In genomic region chr10:110077436-110078120, GRCh38 we compare ENCODE assay signal across 8 cellular contexts.
DNase-seq lines count a peak whose midpoint lies in the region; TF ChIP-seq lines count a peak whose summit lies in the region.

No MANE protein-coding gene starts in this region.

- no peak for TF ChIP-seq RAD21 in liver (IDR thresholded peaks at IDR 0.05)

- WGBS in liver, result 75% methylated on average over 5 of the region's 5 CpGs

- H3K27ac ChIP-seq in liver (ENCODE audit: low read depth in 1 of 2, low read length in 2 of 2) (peak overlapping the region; percentile 24 to 56), tibial artery (peak overlapping the region; percentile 11 to 45)

- peak overlapping the region; percentile 62 for H3K4me3 Mint-ChIP-seq in activated naive CD8-positive, alpha-beta T cell treated with anti-CD3 and anti-CD28 coated beads for 36 hours

- H3K9me3 ChIP-seq in liver (ENCODE audit: control insufficient read depth in 4 of 4, low read length in 3 of 4) (no peaks in the 10 kb centered on the region), tibial artery (no peaks in the 10 kb centered on the region)

- TF ChIP-seq CTCF in liver (IDR thresholded peaks at IDR 0.05; ENCODE audit: low read depth, low read length, missing input control), result no peak
- no peak for TF ChIP-seq CTCF in tibial artery (IDR thresholded peaks at IDR 0.05)

- peak overlapping the region; percentile 94 for H3K27ac Mint-ChIP-seq in activated naive CD8-positive, alpha-beta T cell treated with anti-CD3 and anti-CD28 coated beads for 36 hours

- peaks cover 10% of the 10 kb centered on the region for H3K36me3 Mint-ChIP-seq in activated naive CD8-positive, alpha-beta T cell treated with anti-CD3 and anti-CD28 coated beads for 36 hours

- no peaks in the 10 kb centered on the region for H3K27me3 Mint-ChIP-seq in activated naive CD8-positive, alpha-beta T cell treated with anti-CD3 and anti-CD28 coated beads for 36 hours

- no peaks in the 10 kb centered on the region for H3K9me3 Mint-ChIP-seq in activated naive CD8-positive, alpha-beta T cell treated with anti-CD3 and anti-CD28 coated beads for 36 hours

- H3K4me1 ChIP-seq in liver (ENCODE audit: control insufficient read depth in 4 of 4, insufficient read depth in 4 of 4, low read length in 3 of 4) (peaks cover 0 to 12% (median 5%) of the 10 kb centered on the region in 4 donors), tibial artery (peaks cover 0 to 83% (median 44%) of the 10 kb centered on the region in 4 donors)

- intact Hi-C loops in tibial artery (cut with DNase I; ENCODE audit: low total_unique reads), result no loop called here

- peaks cover 79% of the 10 kb centered on the region for H3K4me1 Mint-ChIP-seq in activated naive CD8-positive, alpha-beta T cell treated with anti-CD3 and anti-CD28 coated beads for 36 hours

- peak; percentile 62 for DNase-seq in activated effector memory CD4-positive, alpha-beta T cell treated with anti-CD3 and anti-CD28 coated beads, Interleukin-2, amount 50 U/mL, for 16 hours
- no peak for DNase-seq in activated effector memory CD4-positive, alpha-beta T cell treated with Interleukin-2 at 50 U/mL for 16 hours
- DNase-seq in activated naive CD8-positive, alpha-beta T cell treated with anti-CD3 and anti-CD28 coated beads for 36 hours, result no peak
- DNase-seq in tibial artery (no peak), NCI-H1417 (lab: John Stamatoyannopoulos, UW) (no peak), NCI-H524 (lab: John Stamatoyannopoulos, UW) (no peak), activated gamma-delta T cell (lab: John Stamatoyannopoulos, UW) (no peak)

- H3K36me3 ChIP-seq in liver (ENCODE audit: control insufficient read depth in 4 of 4, insufficient read depth in 3 of 4, low read depth in 1 of 4, low read length in 3 of 4), result no peaks in the 10 kb centered on the region
- no peaks in the 10 kb centered on the region for H3K36me3 ChIP-seq in tibial artery

- H3K4me3 ChIP-seq in liver (ENCODE audit: low read depth in 1 of 3, low read length in 3 of 3) (no peak overlapping the region), tibial artery (no peak overlapping the region)

- H3K9ac ChIP-seq in liver (ENCODE audit: low read depth in 1 of 2, low read length in 2 of 2), result peak overlapping the region in 1 of 2 donors; percentile 24

- H3K27me3 ChIP-seq in liver (ENCODE audit: control insufficient read depth in 4 of 4, insufficient read depth in 4 of 4, low read length in 3 of 4) (no peaks in the 10 kb centered on the region), tibial artery (no peaks in the 10 kb centered on the region)

TF ChIP-seq in liver, 16 proteins besides CTCF, POLR2A, EP300 and RAD21:
- TF ChIP-seq EGR1 (IDR thresholded peaks at IDR 0.05; ENCODE audit: low read depth in 2 of 2) (no peak), RXRA (IDR thresholded peaks at IDR 0.05) (no peak), ZBTB33 (IDR thresholded peaks at IDR 0.05) (no peak)
